ENCODE assay signal across 21 cellular contexts in the genomic region with DNA sequence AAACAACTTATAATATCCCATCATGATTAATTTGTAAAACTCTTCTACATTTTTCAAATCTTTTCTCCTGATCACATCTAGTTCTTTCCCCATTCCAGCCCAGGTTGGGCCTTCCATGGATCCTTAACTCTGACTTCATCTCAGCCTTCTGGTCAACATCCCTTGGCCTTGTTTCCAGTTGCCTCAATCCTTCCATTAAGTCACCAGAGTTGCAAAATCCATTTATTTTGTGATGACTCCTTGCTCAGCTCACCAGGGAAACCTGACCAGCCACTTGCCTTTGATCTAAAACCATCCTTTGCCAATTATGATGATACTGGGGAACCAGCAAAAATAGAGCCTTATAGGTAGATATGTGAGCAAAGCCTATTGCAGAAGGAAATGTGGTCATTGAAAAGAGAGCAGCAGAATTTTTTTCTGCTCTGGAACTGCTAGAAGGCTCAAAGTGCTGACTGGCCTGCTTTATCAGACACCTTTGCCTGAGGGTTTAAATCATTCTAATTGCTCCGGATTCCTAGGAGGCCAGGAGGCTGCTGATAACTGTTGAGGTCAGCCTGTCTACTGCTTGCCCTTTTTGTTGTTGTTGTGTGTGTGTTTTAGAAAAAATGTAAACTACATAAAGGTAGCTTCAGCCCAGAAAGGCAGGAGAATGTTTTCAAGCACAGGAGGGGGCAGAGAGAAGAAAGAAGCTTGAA.
A peak's percentile ranks its signal among the peaks of the same experiment; 100 is the strongest.
DNase-seq lines count a peak whose midpoint lies in the region; ATAC-seq, FAIRE-seq and TF ChIP-seq lines count a peak whose summit lies in the region.
"Had no signal": no experiment of that assay in that cellular context is flagged by ENCODE, and none has a peak within 500 bp of the region (broad histone marks: within the 10 kb centered on the region; RNA-seq: fewer than 3 reads in every experiment).

No MANE protein-coding gene starts in this region.

- in situ Hi-C loops in transverse colon (cut with MboI; ENCODE audit: low pct_ligation_motif_present in 1 of 4, low pct_unique_long_range_greater_than_20kb in 1 of 4, low sequenced_read_pairs in 3 of 4): no loop called here

- no peak for FAIRE-seq in frontal cortex (lab: Jason Lieb, UNC)
- FAIRE-seq: G401.6, GM12892, GM19239 had no signal

- no peak for TF ChIP-seq CTCF in epithelial cell of esophagus (IDR thresholded peaks at IDR 0.05; ENCODE audit: insufficient read depth, low read depth, low read length, missing control alignments)
- TF ChIP-seq CTCF in omental fat pad (IDR thresholded peaks at IDR 0.05): no peak
- no peak for TF ChIP-seq CTCF in transverse colon (IDR thresholded peaks at IDR 0.05)
- TF ChIP-seq CTCF in progenitor cell of endocrine pancreas (IDR thresholded peaks at IDR 0.05; ENCODE audit: unreplicated experiment): no peak

- H3K27ac Mint-ChIP-seq in progenitor cell of endocrine pancreas: no peak overlapping the region
- H3K27ac Mint-ChIP-seq: CD4-positive, alpha-beta memory T cell; GM23338; H9; HFFc6 had no signal

- no peak overlapping the region for H3K4me3 ChIP-seq in NT2/D1 (ENCODE audit: insufficient read length, low read depth)
- no peak overlapping the region for H3K4me3 ChIP-seq in epithelial cell of esophagus (ENCODE audit: low read length)
- H3K4me3 ChIP-seq in transverse colon: no peak overlapping the region
- H3K4me3 ChIP-seq: GM23338 had no signal

- intact Hi-C loops in transverse colon (cut with DNase I; ENCODE audit: low total_unique reads): no loop called here

- H3K4me1 ChIP-seq in NT2/D1 (ENCODE audit: insufficient read depth, insufficient read length): no peaks in the 10 kb centered on the region
- H3K4me1 ChIP-seq in transverse colon: no peaks in the 10 kb centered on the region

- H3K27me3 Mint-ChIP-seq in progenitor cell of endocrine pancreas: no peaks in the 10 kb centered on the region
- H3K27me3 Mint-ChIP-seq: CD4-positive, alpha-beta memory T cell had no signal

- WGBS in transverse colon (ENCODE audit: low coverage in 1 of 2), 2 donors: 60 to 62% methylated on average over 1 of the region's 1 CpG

- H3K9me3 ChIP-seq in NT2/D1 (ENCODE audit: insufficient read depth, low read length) (peaks cover 13% of the 10 kb centered on the region), transverse colon (peaks cover 0 to 5% of the 10 kb centered on the region in 2 donors)

- H3K9me3 Mint-ChIP-seq in progenitor cell of endocrine pancreas (ENCODE audit: low read depth): peaks cover 20% of the 10 kb centered on the region

- H3K36me3 ChIP-seq in NT2/D1 (ENCODE audit: insufficient read depth, insufficient read length, low read length) (no peaks in the 10 kb centered on the region), transverse colon (no peaks in the 10 kb centered on the region)

- ATAC-seq in omental fat pad (ENCODE audit: low FRiP score) (peak; percentile 44), GM19452 (IDR thresholded peaks at IDR 0.05; ENCODE audit: unreplicated experiment) (no peak)
- ATAC-seq: GM23338, HCT116 had no signal

- TF ChIP-seq EP300 in transverse colon (IDR thresholded peaks at IDR 0.05; ENCODE audit: low read depth): no peak

- peaks cover 2% of the 10 kb centered on the region for H3K4me1 Mint-ChIP-seq in progenitor cell of endocrine pancreas (ENCODE audit: low read depth)
- H3K4me1 Mint-ChIP-seq: CD4-positive, alpha-beta memory T cell; GM23338 had no signal

- no peak overlapping the region for H3K9ac ChIP-seq in NT2/D1 (ENCODE audit: insufficient read length, low read depth)

- no peak overlapping the region for H3K4me3 Mint-ChIP-seq in progenitor cell of endocrine pancreas (ENCODE audit: low read depth)
- H3K4me3 Mint-ChIP-seq: CD4-positive, alpha-beta memory T cell; GM23338; H9; HFFc6 had no signal

- DNase-seq in NT2/D1 (ENCODE audit: low read depth, low spot score): peak; percentile 1
- peak; percentile 46 for DNase-seq in epithelial cell of esophagus (ENCODE audit: low read depth)
- DNase-seq in islet precursor cell: peak; percentile 91
- DNase-seq in omental fat pad (ENCODE audit: low spot score): no peak
- DNase-seq in frontal cortex (ENCODE audit: low spot score in 2 of 2): no peak
- DNase-seq in transverse colon: no peak
- DNase-seq in progenitor cell of endocrine pancreas (ENCODE audit: low spot score, unreplicated experiment): no peak
- DNase-seq: C1 segment of cervical spinal cord; Calu3; CD4-positive, alpha-beta memory T cell; COR-L47; DMS53; DMS79 treated with DMSO at 0.1 percent for 48 hours; H9; HFFc6 had no signal

- TF ChIP-seq POLR2A in transverse colon (IDR thresholded peaks at IDR 0.05): no peak

- H3K27me3 ChIP-seq in NT2/D1 (ENCODE audit: insufficient read depth, insufficient read length) (no peaks in the 10 kb centered on the region), transverse colon (no peaks in the 10 kb centered on the region)

- peaks cover 2% of the 10 kb centered on the region for H3K36me3 Mint-ChIP-seq in progenitor cell of endocrine pancreas (ENCODE audit: insufficient read depth)
- H3K36me3 Mint-ChIP-seq: CD4-positive, alpha-beta memory T cell had no signal

- no peak overlapping the region for H3K27ac ChIP-seq in transverse colon

Comparison
In these comparisons a context has a peak if more than half of its experiments do, and no peak if none do; other contexts are left out.
1. DNase-seq: peak in NT2/D1 (single experiment), epithelial cell of esophagus (single experiment) and islet precursor cell (single experiment); none in omental fat pad (single experiment), frontal cortex (0 of 2), transverse colon (single experiment) and progenitor cell of endocrine pancreas (single experiment).